In genomic region chr5:56099346-56099745, GRCh38 we compare ENCODE assay signal across 14 cellular contexts.
DNase-seq lines count a peak whose midpoint lies in the region; ATAC-seq, FAIRE-seq and TF ChIP-seq lines count a peak whose summit lies in the region.
"Had no signal": no experiment of that assay in that cellular context is flagged by ENCODE, and none has a peak within 500 bp of the region (broad histone marks: within the 10 kb centered on the region; RNA-seq: fewer than 3 reads in every experiment).

No MANE protein-coding gene starts in this region.

- no peaks in the 10 kb centered on the region for H3K27me3 Mint-ChIP-seq in T-helper 2 cell treated with Interferon-gamma antibody and Interleukin-4, amounts not matched to agents 5 μg/mL and 100 μg/mL, for 36 hours (ENCODE audit: low read depth)

- H3K27me3 ChIP-seq in pancreas = no peaks in the 10 kb centered on the region
- H3K27me3 ChIP-seq: MG63 had no signal

- H3K4me1 Mint-ChIP-seq in T-helper 2 cell treated with Interferon-gamma antibody and Interleukin-4, amounts not matched to agents 5 μg/mL and 100 μg/mL, for 36 hours (ENCODE audit: low read depth) = peaks cover 57% of the 10 kb centered on the region

- DNase-seq in T-helper 2 cell treated with Interferon-gamma antibody and Interleukin-4, amounts not matched to agents 5 μg/mL and 100 μg/mL, for 36 hours (ENCODE audit: low spot score) = no peak
- no peak for DNase-seq in T-helper 2 cell
- peak; percentile 19 for DNase-seq in LNCaP clone FGC (ENCODE audit: low read depth)
- DNase-seq in fibroblast of gingiva (ENCODE audit: low read depth) = peak; percentile 96
- DNase-seq in pancreas = no peak
- DNase-seq in COR-L47 (lab: John Stamatoyannopoulos, UW) = no peak
- DNase-seq in NK-92 (lab: John Stamatoyannopoulos, UW; ENCODE audit: unreplicated experiment) = no peak
- DNase-seq: hippocampal formation, MG63, NCI-H510A treated with DMSO at 0.1 percent for 48 hours had no signal

- no peak for FAIRE-seq in pancreas (lab: Jason Lieb, UNC)
- FAIRE-seq: A204.1 had no signal

- H3K9me3 ChIP-seq in pancreas = no peaks in the 10 kb centered on the region

- no peaks in the 10 kb centered on the region for H3K36me3 ChIP-seq in pancreas
- H3K36me3 ChIP-seq: MG63 had no signal

- H3K4me3 ChIP-seq in LNCaP clone FGC (ENCODE audit: low read depth, low read length) = no peak overlapping the region
- no peak overlapping the region for H3K4me3 ChIP-seq in pancreas
- H3K4me3 ChIP-seq: MG63 had no signal

- TF ChIP-seq CTCF in LNCaP clone FGC (IDR thresholded peaks at IDR 0.05; ENCODE audit: control insufficient read depth, extremely low read depth, insufficient read depth) (no peak), pancreas (IDR thresholded peaks at IDR 0.05) (no peak)

- 78 to 81% methylated on average over 2 of the region's 2 CpGs for WGBS in pancreas, 2 donors

- intact Hi-C loops in pancreas (cut with DNase I) = no loop called here

- ATAC-seq in pancreas (peak in 3 of 4 donors; percentile 21 to 46 (median 44)), GM18867 (IDR thresholded peaks at IDR 0.05; ENCODE audit: unreplicated experiment) (no peak)
- ATAC-seq: activated CD4-positive, CD25-positive, alpha-beta regulatory T cell treated with anti-CD3 and anti-CD28 coated beads, Interleukin-2, amount 50 U/mL, for 24 hours had no signal

- no peak overlapping the region for H3K27ac ChIP-seq in pancreas

- peaks cover 3% of the 10 kb centered on the region for H3K9me3 Mint-ChIP-seq in T-helper 2 cell treated with Interferon-gamma antibody and Interleukin-4, amounts not matched to agents 5 μg/mL and 100 μg/mL, for 36 hours

- H3K27ac Mint-ChIP-seq in T-helper 2 cell treated with Interferon-gamma antibody and Interleukin-4, amounts not matched to agents 5 μg/mL and 100 μg/mL, for 36 hours = peak overlapping the region; percentile 43
- H3K27ac Mint-ChIP-seq: memory B cell had no signal

- peak overlapping the region; percentile 14 for H3K4me3 Mint-ChIP-seq in T-helper 2 cell treated with Interferon-gamma antibody and Interleukin-4, amounts not matched to agents 5 μg/mL and 100 μg/mL, for 36 hours
- H3K4me3 Mint-ChIP-seq: memory B cell had no signal

- H3K4me1 ChIP-seq in pancreas = peaks cover 0 to 10% (median 3%) of the 10 kb centered on the region in 3 donors

- peaks cover 34% of the 10 kb centered on the region for H3K36me3 Mint-ChIP-seq in T-helper 2 cell treated with Interferon-gamma antibody and Interleukin-4, amounts not matched to agents 5 μg/mL and 100 μg/mL, for 36 hours (ENCODE audit: low read depth)
- H3K36me3 Mint-ChIP-seq: memory B cell had no signal

Comparison
In these comparisons a context has a peak if more than half of its experiments do, and no peak if none do; other contexts are left out.
1. DNase-seq: peak in LNCaP clone FGC (single experiment) and fibroblast of gingiva (single experiment); none in T-helper 2 cell treated with Interferon-gamma antibody and Interleukin-4, amounts not matched to agents 5 μg/mL and 100 μg/mL, for 36 hours (single experiment), T-helper 2 cell (0 of 5), pancreas (0 of 6), COR-L47 (single experiment) and NK-92 (single experiment).